8 cellular contexts compared by ENCODE assay signal in the genomic region with DNA sequence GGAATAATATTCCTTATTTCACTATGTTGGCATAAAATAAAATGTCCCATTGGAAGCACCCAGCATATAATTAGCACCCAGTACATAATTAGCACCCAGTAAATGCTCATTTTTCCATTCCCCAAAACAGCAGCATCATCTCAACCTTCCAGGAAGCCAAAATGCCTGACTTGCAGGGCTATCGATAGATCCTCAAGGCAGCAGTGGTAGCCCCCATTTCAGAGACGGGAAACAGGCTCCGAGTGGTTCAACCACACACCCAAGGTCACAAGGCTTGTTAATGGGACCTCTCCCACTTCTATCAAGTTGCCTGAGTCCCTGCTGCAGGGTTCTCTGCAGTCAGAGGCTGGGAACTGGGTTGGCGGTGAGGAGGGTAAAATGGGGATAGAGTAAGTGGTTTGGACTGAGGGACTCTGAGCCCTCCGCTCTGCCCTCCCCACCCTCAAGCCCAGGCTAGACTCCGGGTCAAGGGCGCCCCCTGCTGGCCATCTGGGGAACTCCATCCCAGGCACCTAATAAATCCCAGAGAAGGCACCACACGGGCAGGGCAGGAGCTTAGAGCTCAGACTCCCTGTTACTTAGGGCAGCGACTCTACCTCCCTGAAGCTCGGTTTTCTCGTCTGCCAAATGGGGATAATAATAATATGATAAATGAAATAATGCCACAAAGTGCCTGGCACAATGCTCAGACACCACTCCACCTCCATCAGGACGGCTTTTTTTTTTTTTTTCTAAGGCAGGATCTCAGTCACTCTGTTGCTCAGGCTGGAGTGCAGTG. TPM values are rescaled to one million over a fixed set of nuclear protein-coding genes. Genes with fewer than 3 reads are reported as not detected.
DNase-seq lines count a peak whose midpoint lies in the region; ATAC-seq, FAIRE-seq and TF ChIP-seq lines count a peak whose summit lies in the region.

No MANE protein-coding gene starts in this region.

- no peaks in the 10 kb centered on the region for H3K27me3 Mint-ChIP-seq in activated T-cell treated with anti-CD3 and anti-CD28 coated beads, Interleukin-2, amount 50 U/mL, for 72 hours (ENCODE audit: low read depth)

- H3K27me3 ChIP-seq in AG04450 (ENCODE audit: control insufficient read depth, insufficient read depth, low read length) (peaks cover 3% of the 10 kb centered on the region), Peyer's patch (no peaks in the 10 kb centered on the region), neuronal stem cell (ENCODE audit: control insufficient read depth in 3 of 3, insufficient read depth in 3 of 3, low read depth in 1 of 3, low read length in 3 of 3) (no peaks in the 10 kb centered on the region)

- no peak overlapping the region for H2AK5ac ChIP-seq in neuronal stem cell (ENCODE audit: low read depth, low read length)

- H2AFZ ChIP-seq in neuronal stem cell (ENCODE audit: low read length), result no peak overlapping the region

- no peak overlapping the region for H4K8ac ChIP-seq in neuronal stem cell (ENCODE audit: low read depth, low read length)

- POLR2A ChIA-PET in AG04450 (lab: Yijun Ruan, JAX), result interaction anchor here (0.6 to 3.0 kb wide), 2 partner anchors 60 to 126 kb away, joined by 3 to 31 read pairs; no protein-coding TSS in a partner anchor

- DNase-seq in AG04450 (ENCODE audit: low read depth, low spot score), result no peak
- DNase-seq in GM18507 (ENCODE audit: extremely low spot score, insufficient read length, low read depth), result peak; percentile 65
- DNase-seq in HuH-7 (ENCODE audit: low spot score), result peak; percentile 87
- DNase-seq in Peyer's patch, result peak; percentile 91 to 97 (median 95)
- DNase-seq in activated T-cell treated with anti-CD3 and anti-CD28 coated beads, Interleukin-2, amount 50 U/mL, for 72 hours, result peak; percentile 90 to 96
- DNase-seq in fibroblast of peridontal ligament (ENCODE audit: extremely low read depth), result peak; percentile 65
- peak; percentile 83 for DNase-seq in neuronal stem cell (ENCODE audit: low spot score)
- DNase-seq in superior temporal gyrus (ENCODE audit: extremely low spot score), result peak; percentile 88

- H3K4me3 Mint-ChIP-seq in activated T-cell treated with anti-CD3 and anti-CD28 coated beads, Interleukin-2, amount 50 U/mL, for 72 hours, result no peak overlapping the region

- peaks cover 15% of the 10 kb centered on the region for H3K4me1 Mint-ChIP-seq in activated T-cell treated with anti-CD3 and anti-CD28 coated beads, Interleukin-2, amount 50 U/mL, for 72 hours (ENCODE audit: low read depth)

- H4K91ac ChIP-seq in neuronal stem cell (ENCODE audit: low read depth, low read length, poor library complexity), result no peak overlapping the region

- H2BK120ac ChIP-seq in neuronal stem cell (ENCODE audit: low read depth, low read length), result no peak overlapping the region

- H3K9me3 ChIP-seq in AG04450 (ENCODE audit: control insufficient read depth, insufficient read depth, low read length) (no peaks in the 10 kb centered on the region), Peyer's patch (no peaks in the 10 kb centered on the region), neuronal stem cell (replicated peaks in 1 of 2; ENCODE audit: control insufficient read depth in 2 of 2, insufficient read depth in 1 of 2, low read depth in 1 of 2, low read length in 2 of 2) (no peaks in the 10 kb centered on the region)

- no peaks in the 10 kb centered on the region for H3K36me3 ChIP-seq in Peyer's patch
- no peaks in the 10 kb centered on the region for H3K36me3 ChIP-seq in neuronal stem cell (replicated peaks in 1 of 2; ENCODE audit: control insufficient read depth in 2 of 2, insufficient read depth in 2 of 2, low read length in 2 of 2)

- peak; percentile 91 for FAIRE-seq in GM18507 (lab: Jason Lieb, UNC)

- no peaks in the 10 kb centered on the region for H3K79me1 ChIP-seq in neuronal stem cell (ENCODE audit: low read depth, low read length)

- TF ChIP-seq CTCF in AG04450 (IDR thresholded peaks at IDR 0.05; ENCODE audit: low read depth, low read length) (peak; percentile 89), Peyer's patch (IDR thresholded peaks at IDR 0.05) (peak; percentile 93 to 100 (median 98))

- TF ChIP-seq POLR2A in Peyer's patch (IDR thresholded peaks at IDR 0.05), result no peak

- H3K9me3 Mint-ChIP-seq in activated T-cell treated with anti-CD3 and anti-CD28 coated beads, Interleukin-2, amount 50 U/mL, for 72 hours, result no peaks in the 10 kb centered on the region

- H3K27ac Mint-ChIP-seq in activated T-cell treated with anti-CD3 and anti-CD28 coated beads, Interleukin-2, amount 50 U/mL, for 72 hours, result no peak overlapping the region

- H3K4me1 ChIP-seq in Peyer's patch (peaks cover 0 to 7% (median 2%) of the 10 kb centered on the region in 4 donors), neuronal stem cell (ENCODE audit: control insufficient read depth in 2 of 2, insufficient read depth in 1 of 2, low read depth in 1 of 2, low read length in 2 of 2) (peaks cover 4 to 13% of the 10 kb centered on the region in 2 donors)

- H3K4me2 ChIP-seq in neuronal stem cell (ENCODE audit: insufficient read depth, low read length, poor library complexity, severe bottlenecking), result no peak overlapping the region

- CTCF ChIA-PET in AG04450 (lab: Charles Lee), result interaction anchor here (0.6 to 11.0 kb wide), 42 partner anchors 9 to 1610 kb away, joined by 3 to 516 read pairs (median 5); partner anchors contain the start of genes LAPTM5, MATN1 and SDC3

- H3K9ac ChIP-seq in neuronal stem cell (ENCODE audit: low read depth, low read length, poor library complexity), result no peak overlapping the region

- H2BK12ac ChIP-seq in neuronal stem cell (ENCODE audit: low read length), result no peak overlapping the region

- H3K18ac ChIP-seq in neuronal stem cell (ENCODE audit: low read length), result no peak overlapping the region

- no peak overlapping the region for H3K4me3 ChIP-seq in AG04450 (ENCODE audit: low read depth, low read length)
- no peak overlapping the region for H3K4me3 ChIP-seq in Peyer's patch
- H3K4me3 ChIP-seq in neuronal stem cell (ENCODE audit: low read length in 2 of 2), result no peak overlapping the region

- H2BK5ac ChIP-seq in neuronal stem cell (ENCODE audit: low read length), result no peak overlapping the region

- no peak overlapping the region for H3K4ac ChIP-seq in neuronal stem cell (ENCODE audit: low read length)

- ATAC-seq in activated T-cell treated with anti-CD3 and anti-CD28 coated beads, Interleukin-2, amount 50 U/mL, for 72 hours (replicated peaks in 1 of 2), result peak; percentile 85

- H3K23ac ChIP-seq in neuronal stem cell (ENCODE audit: low read depth, low read length, poor library complexity), result no peak overlapping the region

- H3K27ac ChIP-seq in AG04450 (ENCODE audit: low read depth, low read length) (no peak overlapping the region), Peyer's patch (peak overlapping the region in 1 of 4 donors; percentile 29), neuronal stem cell (replicated peaks; ENCODE audit: low read length) (no peak overlapping the region)

- H3K14ac ChIP-seq in neuronal stem cell (ENCODE audit: low read length), result no peak overlapping the region

- no peak overlapping the region for H2BK15ac ChIP-seq in neuronal stem cell (ENCODE audit: low read length)

- no CpG with 5 or more reads among the region's 12 CpGs for WGBS in neuronal stem cell (ENCODE audit: extremely low coverage in 2 of 2, insufficient read length in 2 of 2, insufficient replicate concordance in 1 of 2), 2 donors

- no peaks in the 10 kb centered on the region for H3K36me3 Mint-ChIP-seq in activated T-cell treated with anti-CD3 and anti-CD28 coated beads, Interleukin-2, amount 50 U/mL, for 72 hours (ENCODE audit: insufficient read depth in 2 of 2)

RNA-seq across cellular contexts. Expression of gene LAPTM5, which starts 21.9 kb away (rescaled TPM):
- polyA plus RNA-seq in AG04450 (2011; rRNA removed), result 0.43 and 0.53 TPM in 2 replicates
- polyA minus RNA-seq in AG04450 (2011; rRNA and poly(A)+ RNA removed), result 0.83 and 1.6 TPM in 2 replicates
- total RNA-seq in Peyer's patch, result 10 to 100 TPM; 10.3 to 77.6 (median 18.3) TPM
- total RNA-seq in activated T-cell treated with anti-CD3 and anti-CD28 coated beads, Interleukin-2, amount 50 U/mL, for 72 hours, result 100 to 1,000 TPM; 220 to 281 TPM
- polyA plus RNA-seq in neuronal stem cell (2013, experiment 1 of 2), result 0.15 TPM
- 0.10 TPM for polyA plus RNA-seq in neuronal stem cell (2013, experiment 2 of 2)

RNA-seq across cellular contexts. Expression of gene MATN1, which starts 56.1 kb away (rescaled TPM):
- 0.09 and 0.12 TPM in 2 replicates for polyA plus RNA-seq in AG04450 (2011; rRNA removed)
- 0.09 TPM in 1 of 2 replicates, not detected in the other for polyA minus RNA-seq in AG04450 (2011; rRNA and poly(A)+ RNA removed)
- not detected for total RNA-seq in Peyer's patch
- total RNA-seq in activated T-cell treated with anti-CD3 and anti-CD28 coated beads, Interleukin-2, amount 50 U/mL, for 72 hours, result 1 to 10 TPM; 1.0 to 1.2 TPM
- polyA plus RNA-seq in neuronal stem cell (2013, experiment 1 of 2), result 0.04 TPM
- 0.01 TPM for polyA plus RNA-seq in neuronal stem cell (2013, experiment 2 of 2)
